ENCODE assay signal across 12 cellular contexts in the genomic region with DNA sequence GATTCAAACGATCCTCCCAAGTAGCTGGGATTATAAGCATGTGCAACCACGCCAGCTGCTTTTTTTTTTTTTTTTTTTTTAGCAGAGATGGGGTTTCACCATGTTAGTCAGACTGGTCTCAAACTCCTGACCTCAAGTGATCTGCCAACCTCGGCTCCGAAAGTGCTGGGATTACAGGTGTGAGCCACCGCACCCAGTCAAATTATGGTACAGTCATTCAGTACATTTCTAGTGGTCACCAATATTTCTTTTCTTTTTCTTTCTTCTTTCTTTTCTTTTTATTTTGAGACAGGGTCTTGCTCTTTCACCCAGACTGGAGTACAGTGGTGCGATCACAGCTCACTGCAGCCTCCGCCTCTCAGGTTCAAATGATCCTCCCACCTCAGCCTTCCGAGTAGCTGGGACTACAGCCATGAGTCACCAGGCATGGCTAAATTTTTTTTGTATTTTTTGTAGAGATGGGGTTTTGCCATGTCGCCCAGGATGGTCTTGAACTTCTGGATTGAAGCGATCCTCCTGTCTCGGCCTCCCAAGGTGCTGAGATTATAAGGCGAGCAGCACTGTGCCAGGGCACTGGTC. TPM values are rescaled to one million over a fixed set of nuclear protein-coding genes. Genes with fewer than 3 reads are reported as not detected.
DNase-seq lines count a peak whose midpoint lies in the region; ATAC-seq and FAIRE-seq lines count a peak whose summit lies in the region.
"Had no signal": no experiment of that assay in that cellular context is flagged by ENCODE, and none has a peak within 500 bp of the region (broad histone marks: within the 10 kb centered on the region; RNA-seq: fewer than 3 reads in every experiment).

No MANE protein-coding gene starts in this region.

- CTCF ChIA-PET in activated CD8-positive, alpha-beta memory T cell treated with anti-CD3 and anti-CD28 coated beads, Interleukin-2, amount 10 ng/mL, durations not matched to agents 7 days and 5 days (lab: Charles Lee): interaction anchor here (0.7 to 2.0 kb wide), 4 partner anchors 24 to 180 kb away, joined by 3 to 5 read pairs (median 4); no protein-coding TSS in a partner anchor
- CTCF ChIA-PET in activated CD4-positive, alpha-beta memory T cell treated with anti-CD3 and anti-CD28 coated beads for 36 hours (lab: Charles Lee): interaction anchor here (1.8 kb wide), 1 partner anchor 12 kb away, joined by 5 read pairs; no protein-coding TSS in a partner anchor

- peak; percentile 80 for DNase-seq in activated CD8-positive, alpha-beta memory T cell treated with anti-CD3 and anti-CD28 coated beads, Interleukin-2, amount 10 ng/mL, durations not matched to agents 7 days and 5 days
- DNase-seq in activated CD8-positive, alpha-beta memory T cell treated with anti-CD3 and anti-CD28 coated beads, Interleukin-2, amount 50 U/mL, for 4 hours: no peak
- peak; percentile 81 for DNase-seq in activated CD4-positive, alpha-beta memory T cell treated with anti-CD3 and anti-CD28 coated beads for 36 hours
- DNase-seq in GM19239 (ENCODE audit: insufficient read length, low spot score) (no peak), KG1 (lab: John Stamatoyannopoulos, UW) (no peak), GM03348 (ENCODE audit: low spot score) (no peak)
- DNase-seq: H9, IMR-90, T1000 had no signal

- no peak overlapping the region for H3K27ac Mint-ChIP-seq in activated CD8-positive, alpha-beta memory T cell treated with anti-CD3 and anti-CD28 coated beads, Interleukin-2, amount 10 ng/mL, durations not matched to agents 7 days and 5 days
- no peak overlapping the region for H3K27ac Mint-ChIP-seq in activated CD4-positive, alpha-beta memory T cell treated with anti-CD3 and anti-CD28 coated beads for 36 hours
- H3K27ac Mint-ChIP-seq: H9 had no signal

- POLR2A ChIA-PET in activated CD4-positive, alpha-beta memory T cell treated with anti-CD3 and anti-CD28 coated beads for 36 hours (lab: Charles Lee): interaction anchor here (0.8 to 1.6 kb wide), 3 partner anchors 15 to 83 kb away, joined by 4 to 5 read pairs (median 5); partner anchors contain the start of gene DCP2

- intact Hi-C loops in activated CD4-positive, alpha-beta memory T cell treated with anti-CD3 and anti-CD28 coated beads for 36 hours (cut with micrococcal nuclease): loop anchor here (1.0 to 2.0 kb wide), 2 partner anchors 13 to 28 kb away; partner anchors contain the start of gene REEP5

- H3K9me3 Mint-ChIP-seq in activated CD8-positive, alpha-beta memory T cell treated with anti-CD3 and anti-CD28 coated beads, Interleukin-2, amount 10 ng/mL, durations not matched to agents 7 days and 5 days (ENCODE audit: low read depth): no peaks in the 10 kb centered on the region
- no peaks in the 10 kb centered on the region for H3K9me3 Mint-ChIP-seq in activated CD4-positive, alpha-beta memory T cell treated with anti-CD3 and anti-CD28 coated beads for 36 hours

- H3K27me3 Mint-ChIP-seq in activated CD8-positive, alpha-beta memory T cell treated with anti-CD3 and anti-CD28 coated beads, Interleukin-2, amount 10 ng/mL, durations not matched to agents 7 days and 5 days: peaks cover 12% of the 10 kb centered on the region
- no peaks in the 10 kb centered on the region for H3K27me3 Mint-ChIP-seq in activated CD4-positive, alpha-beta memory T cell treated with anti-CD3 and anti-CD28 coated beads for 36 hours

- H3K36me3 Mint-ChIP-seq in activated CD8-positive, alpha-beta memory T cell treated with anti-CD3 and anti-CD28 coated beads, Interleukin-2, amount 10 ng/mL, durations not matched to agents 7 days and 5 days: peaks cover 4% of the 10 kb centered on the region
- no peaks in the 10 kb centered on the region for H3K36me3 Mint-ChIP-seq in activated CD4-positive, alpha-beta memory T cell treated with anti-CD3 and anti-CD28 coated beads for 36 hours

- peak; percentile 83 for ATAC-seq in activated CD8-positive, alpha-beta memory T cell treated with anti-CD3 and anti-CD28 coated beads, Interleukin-2, amount 10 ng/mL, durations not matched to agents 7 days and 5 days
- ATAC-seq in GM19467 (IDR thresholded peaks at IDR 0.05; ENCODE audit: unreplicated experiment) (peak; percentile 83), HG02981 (IDR thresholded peaks at IDR 0.05; ENCODE audit: unreplicated experiment) (peak; percentile 77)
- ATAC-seq: Panc1 had no signal

- H3K4me3 Mint-ChIP-seq in activated CD8-positive, alpha-beta memory T cell treated with anti-CD3 and anti-CD28 coated beads, Interleukin-2, amount 10 ng/mL, durations not matched to agents 7 days and 5 days: peak overlapping the region; percentile 38
- peak overlapping the region; percentile 29 for H3K4me3 Mint-ChIP-seq in activated CD4-positive, alpha-beta memory T cell treated with anti-CD3 and anti-CD28 coated beads for 36 hours
- H3K4me3 Mint-ChIP-seq: H9 had no signal

- H3K4me1 Mint-ChIP-seq in activated CD8-positive, alpha-beta memory T cell treated with anti-CD3 and anti-CD28 coated beads, Interleukin-2, amount 10 ng/mL, durations not matched to agents 7 days and 5 days: peaks cover 14% of the 10 kb centered on the region
- peaks cover 14% of the 10 kb centered on the region for H3K4me1 Mint-ChIP-seq in activated CD4-positive, alpha-beta memory T cell treated with anti-CD3 and anti-CD28 coated beads for 36 hours (ENCODE audit: low read depth)
- H3K4me1 Mint-ChIP-seq: H9 had no signal

- no peak for FAIRE-seq in GM19239 (lab: Jason Lieb, UNC)

RNA-seq across cellular contexts. Expression of gene DCP2, which starts 25.4 kb away (rescaled TPM):
- 100 to 1,000 TPM in 1 of 2 experiments, 10 to 100 TPM in 1; 90.4 to 108 TPM for total RNA-seq in activated CD8-positive, alpha-beta memory T cell treated with anti-CD3 and anti-CD28 coated beads, Interleukin-2, amount 10 ng/mL, durations not matched to agents 7 days and 5 days
- 100 to 1,000 TPM; 102 TPM for total RNA-seq in activated CD4-positive, alpha-beta memory T cell treated with anti-CD3 and anti-CD28 coated beads for 36 hours

RNA-seq across cellular contexts. Expression of gene REEP5, which starts 29.2 kb away (rescaled TPM):
- 10 to 100 TPM; 91.0 to 97.0 TPM for total RNA-seq in activated CD8-positive, alpha-beta memory T cell treated with anti-CD3 and anti-CD28 coated beads, Interleukin-2, amount 10 ng/mL, durations not matched to agents 7 days and 5 days
- total RNA-seq in activated CD4-positive, alpha-beta memory T cell treated with anti-CD3 and anti-CD28 coated beads for 36 hours: 10 to 100 TPM; 64.6 to 67.4 TPM

Comparison
In these comparisons a context has a peak if more than half of its experiments do, and no peak if none do; other contexts are left out.
1. DNase-seq: peak in activated CD8-positive, alpha-beta memory T cell treated with anti-CD3 and anti-CD28 coated beads, Interleukin-2, amount 10 ng/mL, durations not matched to agents 7 days and 5 days (single experiment) and activated CD4-positive, alpha-beta memory T cell treated with anti-CD3 and anti-CD28 coated beads for 36 hours (single experiment); none in activated CD8-positive, alpha-beta memory T cell treated with anti-CD3 and anti-CD28 coated beads, Interleukin-2, amount 50 U/mL, for 4 hours (single experiment), GM19239 (single experiment), KG1 (single experiment) and GM03348 (single experiment).
2. Peak in every context shown above with its lines, with median percentiles within 50 percentile points of each other: ATAC-seq.